ENCODE assay signal across 12 cellular contexts in the genomic region with DNA sequence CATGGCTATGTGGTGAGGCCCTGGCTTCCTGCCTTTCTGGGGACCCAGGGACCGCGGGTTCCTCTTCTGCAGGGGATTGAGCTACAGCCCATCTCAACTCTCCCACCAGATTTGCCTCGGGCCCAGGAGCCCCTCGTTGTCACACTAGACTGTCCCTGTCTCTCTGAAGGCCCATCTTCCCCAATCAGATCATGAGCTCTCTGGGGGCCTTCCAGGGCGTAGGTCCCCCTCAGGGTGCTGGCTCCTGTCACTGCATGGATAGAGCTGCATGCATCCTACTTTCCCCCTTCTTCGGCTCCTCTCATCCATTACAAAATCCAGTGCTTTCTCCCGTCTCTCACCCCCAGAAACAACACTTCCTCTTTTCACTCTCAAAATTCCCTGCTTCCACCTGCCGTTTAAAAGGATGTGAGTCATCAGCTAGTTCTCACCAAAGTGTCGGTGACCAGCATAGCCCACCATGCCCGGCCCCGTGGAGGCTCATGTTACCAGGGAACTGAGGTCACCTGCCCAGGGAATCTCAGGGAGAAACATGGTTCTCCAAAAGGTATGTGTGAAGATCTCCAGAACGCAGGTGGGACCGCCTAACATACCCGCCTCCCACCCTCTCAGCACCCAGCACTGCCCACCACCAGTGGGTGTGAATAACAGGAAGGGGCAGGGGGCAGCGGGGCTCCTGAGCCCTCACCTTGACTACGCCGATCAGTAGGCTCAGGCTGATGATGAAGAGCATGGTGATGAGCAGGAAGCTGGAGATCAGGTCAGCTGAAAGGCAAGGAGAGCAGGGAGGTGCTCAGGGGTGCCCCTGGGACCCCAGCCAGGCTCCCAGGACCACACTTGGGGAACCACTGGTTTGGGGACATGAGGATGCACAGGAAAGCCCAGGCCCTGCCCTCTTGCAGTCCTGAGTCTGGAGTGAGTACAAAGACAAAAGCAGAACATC. TPM values are rescaled to one million over a fixed set of nuclear protein-coding genes. Genes with fewer than 3 reads are reported as not detected.
DNase-seq lines count a peak whose midpoint lies in the region; ATAC-seq and TF ChIP-seq lines count a peak whose summit lies in the region.
"Had no signal": no experiment of that assay in that cellular context is flagged by ENCODE, and none has a peak within 500 bp of the region (broad histone marks: within the 10 kb centered on the region; RNA-seq: fewer than 3 reads in every experiment).

No MANE protein-coding gene starts in this region.

- no peaks in the 10 kb centered on the region for H3K4me1 ChIP-seq in endodermal cell (ENCODE audit: control insufficient read depth, insufficient read depth, low read length)

- H3K27me3 ChIP-seq in endodermal cell (ENCODE audit: control insufficient read depth, insufficient read depth, low read length, poor library complexity, severe bottlenecking): no peaks in the 10 kb centered on the region
- H3K27me3 ChIP-seq: tibial nerve had no signal

- H3K27ac Mint-ChIP-seq in endodermal cell: peak overlapping the region; percentile 20

- H3K9ac ChIP-seq in endodermal cell (ENCODE audit: extremely low read depth, low read length, poor library complexity, severe bottlenecking): no peak overlapping the region

- WGBS in endodermal cell (ENCODE audit: insufficient coverage in 1 of 2, insufficient read length in 1 of 2), 2 experiments: 70 to 71% methylated on average over 11 to 17 of the region's 17 CpGs

- H3K27me3 Mint-ChIP-seq in endodermal cell (ENCODE audit: insufficient read depth): peaks cover 3% of the 10 kb centered on the region

- no peaks in the 10 kb centered on the region for H3K9me3 ChIP-seq in endodermal cell (ENCODE audit: control insufficient read depth, low read length)
- H3K9me3 ChIP-seq: tibial nerve had no signal

- H3K36me3 ChIP-seq in endodermal cell (ENCODE audit: control insufficient read depth, insufficient read depth, low read length): no peaks in the 10 kb centered on the region

- no peak overlapping the region for H3K4me3 ChIP-seq in endodermal cell (ENCODE audit: low read length)
- H3K4me3 ChIP-seq: tibial nerve had no signal

- H3K4me3 Mint-ChIP-seq in endodermal cell: no peak overlapping the region

- DNase-seq in 8988T (peak; percentile 51), Daoy (ENCODE audit: low read depth) (peak; percentile 84), RWPE1 (ENCODE audit: low spot score) (peak; percentile 21), endodermal cell (peak; percentile 85), anterior cingulate cortex (lab: John Stamatoyannopoulos, UW) (no peak), putamen (ENCODE audit: low spot score) (no peak)
- DNase-seq: aorta; NCI-H1930; stimulated activated CD4-positive, alpha-beta T cell treated with anti-CD3 and anti-CD28 coated beads, Interleukin-2, amount 100 ng/mL, for 48 hours had no signal

- TF ChIP-seq CTCF in RWPE1 (conservative IDR thresholded peaks at IDR 0.05; ENCODE audit: low read depth) (no peak), endodermal cell (conservative IDR thresholded peaks at IDR 0.05) (no peak)

- no peak for ATAC-seq in HG02981 (IDR thresholded peaks at IDR 0.05; ENCODE audit: unreplicated experiment)
- no peak for ATAC-seq in GM18861 (IDR thresholded peaks at IDR 0.05; ENCODE audit: unreplicated experiment)

- H3K9me3 Mint-ChIP-seq in endodermal cell: no peaks in the 10 kb centered on the region

- no peaks in the 10 kb centered on the region for H3K36me3 Mint-ChIP-seq in endodermal cell (ENCODE audit: low read depth)

- H3K27ac ChIP-seq in RWPE1: no peak overlapping the region
- H3K27ac ChIP-seq in endodermal cell (ENCODE audit: low read depth, low read length): no peak overlapping the region
- H3K27ac ChIP-seq: tibial nerve had no signal

- H3K4me1 Mint-ChIP-seq in endodermal cell: peaks cover 14% of the 10 kb centered on the region

- POLR2A ChIA-PET in RWPE1 (lab: Yijun Ruan, JAX; ENCODE audit: low non-redundant PET): no interaction called here

- CTCF ChIA-PET in RWPE1 (lab: Yijun Ruan, JAX): no interaction called here

RNA-seq across cellular contexts. Expression of gene LAPTM5, which starts 16.4 kb away (rescaled TPM):
- total RNA-seq in Daoy (2014; rRNA removed; shearing (Covaris generic)): 0.21 and 2.7 TPM in 2 replicates
- not detected for total RNA-seq in endodermal cell
- 0.93 TPM for polyA plus RNA-seq in endodermal cell (2013, experiment 1 of 2)
- 0.58 TPM for polyA plus RNA-seq in endodermal cell (2013, experiment 2 of 2)

RNA-seq across cellular contexts. Expression of gene MATN1, which starts 17.8 kb away (rescaled TPM):
- total RNA-seq in Daoy (2014; rRNA removed; shearing (Covaris generic)): 0.06 TPM in 1 of 2 replicates, not detected in the other
- not detected for total RNA-seq in endodermal cell
- 0.32 TPM for polyA plus RNA-seq in endodermal cell (2013, experiment 1 of 2)
- not detected for polyA plus RNA-seq in endodermal cell (2013, experiment 2 of 2)
- total RNA-seq: tibial nerve had no signal
- polyA plus RNA-seq: aorta had no signal

Comparison
In these comparisons a context has a peak if more than half of its experiments do, and no peak if none do; other contexts are left out.
1. DNase-seq: peak in 8988T (single experiment), Daoy (single experiment), RWPE1 (single experiment) and endodermal cell (single experiment); none in anterior cingulate cortex (0 of 58) and putamen (single experiment).